ENCODE assay signal across 23 cellular contexts in genomic region chr5:3214396-3214795, GRCh38.
DNase-seq lines count a peak whose midpoint lies in the region; ATAC-seq, FAIRE-seq and TF ChIP-seq lines count a peak whose summit lies in the region.
"Had no signal": no experiment of that assay in that cellular context is flagged by ENCODE, and none has a peak within 500 bp of the region (broad histone marks: within the 10 kb centered on the region; RNA-seq: fewer than 3 reads in every experiment).

No MANE protein-coding gene starts in this region.

- H3K27ac Mint-ChIP-seq in neural progenitor cell: no peak overlapping the region
- H3K27ac Mint-ChIP-seq: B cell; CD4-positive, alpha-beta T cell; CD8-positive, alpha-beta T cell had no signal

- no peak overlapping the region for H4K5ac ChIP-seq in H1 (ENCODE audit: insufficient read length, low read depth, low read length)

- no peaks in the 10 kb centered on the region for H3K36me3 Mint-ChIP-seq in neural progenitor cell
- H3K36me3 Mint-ChIP-seq: CD8-positive, alpha-beta T cell had no signal

- DNase-seq in SJCRH30 (peak; percentile 55 to 63), H1 (ENCODE audit: low read depth in 1 of 2, low spot score in 2 of 2) (no peak), neural progenitor cell (ENCODE audit: low spot score) (no peak), stomach (peak; percentile 8), PC-3 (no peak), left lobe of liver (ENCODE audit: low spot score) (no peak)
- DNase-seq: AML-193; Caco-2; Calu3; CD4-positive, alpha-beta T cell; CD8-positive, alpha-beta T cell; DMS79 treated with DMSO at 0.1 percent for 48 hours; GF-D8 had no signal

- H3K27me3 Mint-ChIP-seq in neural progenitor cell (ENCODE audit: insufficient read depth, low read depth): peaks cover 5% of the 10 kb centered on the region
- H3K27me3 Mint-ChIP-seq: B cell; CD4-positive, alpha-beta T cell had no signal

- POLR2A ChIA-PET in H1 (lab: Charles Lee; ENCODE audit: partially characterized antibody) (no interaction called here), PC-3 (lab: Charles Lee; ENCODE audit: unreplicated experiment) (no interaction called here)

- no peaks in the 10 kb centered on the region for H3K27me3 ChIP-seq in SJCRH30
- H3K27me3 ChIP-seq in H1 (replicated peaks in 1 of 4; ENCODE audit: control insufficient read depth in 3 of 4, extremely low read depth in 1 of 4, insufficient read depth in 3 of 4, low read length in 3 of 4): no peaks in the 10 kb centered on the region
- no peaks in the 10 kb centered on the region for H3K27me3 ChIP-seq in neural progenitor cell
- H3K27me3 ChIP-seq in stomach: no peaks in the 10 kb centered on the region
- no peaks in the 10 kb centered on the region for H3K27me3 ChIP-seq in PC-3 (ENCODE audit: low read length)
- H3K27me3 ChIP-seq: BLaER1 treated with 17β-estradiol and CSF1 and Interleukin-3, amounts not matched to agents 10 nM and 100 nM had no signal

- no peak overlapping the region for H3K4me3 ChIP-seq in SJCRH30
- no peak overlapping the region for H3K4me3 ChIP-seq in H1 (ENCODE audit: extremely low read depth in 1 of 4, insufficient read depth in 2 of 4, low read depth in 3 of 4, low read length in 4 of 4)
- H3K4me3 ChIP-seq in neural progenitor cell: no peak overlapping the region
- no peak overlapping the region for H3K4me3 ChIP-seq in stomach
- H3K4me3 ChIP-seq in PC-3 (ENCODE audit: low read length): no peak overlapping the region
- H3K4me3 ChIP-seq: A549; BLaER1 treated with 17β-estradiol and CSF1 and Interleukin-3, amounts not matched to agents 10 nM and 100 nM had no signal

- CTCF ChIA-PET in H1 (lab: Charles Lee; ENCODE audit: partially characterized antibody): interaction anchor here (1.0 to 1.9 kb wide), 2 partner anchors 11 to 212 kb away, joined by 3 to 4 read pairs; no protein-coding TSS in a partner anchor
- CTCF ChIA-PET in PC-3 (lab: Charles Lee): no interaction called here

- ATAC-seq in PC-3 (no peak), GM21786 (IDR thresholded peaks at IDR 0.05; ENCODE audit: unreplicated experiment) (no peak), left lobe of liver (no peak)
- ATAC-seq: A549; CD8-positive, alpha-beta T cell had no signal

- H3K4me2 ChIP-seq in H1 (ENCODE audit: insufficient read depth in 1 of 2, low read depth in 2 of 2, low read length in 2 of 2) (no peak overlapping the region), neural progenitor cell (no peak overlapping the region), PC-3 (ENCODE audit: low read length) (no peak overlapping the region)
- H3K4me2 ChIP-seq: A549; BLaER1 treated with 17β-estradiol and CSF1 and Interleukin-3, amounts not matched to agents 10 nM and 100 nM had no signal

- no peak overlapping the region for H2BK5ac ChIP-seq in H1 (ENCODE audit: low read depth, low read length)

- peaks cover 3% of the 10 kb centered on the region; the same call in 1 of the 2 replicates for H3K79me1 ChIP-seq in H1 (ENCODE audit: low read depth, low read length)

- no peak for FAIRE-seq in H1 (lab: Jason Lieb, UNC)
- FAIRE-seq: A549, D721Med, G401.6, GM12891, GM19239 had no signal

- TF ChIP-seq EP300 in H1 (IDR thresholded peaks at IDR 0.05; ENCODE audit: borderline replicate concordance in 1 of 2, low read depth in 2 of 2, low read length in 2 of 2) (no peak), stomach (IDR thresholded peaks at IDR 0.05) (no peak)

- H3K27ac ChIP-seq in SJCRH30: peak overlapping the region; percentile 69
- H3K27ac ChIP-seq in H1 (ENCODE audit: low read depth, low read length): no peak overlapping the region
- no peak overlapping the region for H3K27ac ChIP-seq in neural progenitor cell
- H3K27ac ChIP-seq in stomach: no peak overlapping the region
- H3K27ac ChIP-seq in PC-3 (ENCODE audit: low read length): no peak overlapping the region
- H3K27ac ChIP-seq: 22Rv1; A549; BLaER1 treated with 17β-estradiol and CSF1 and Interleukin-3, amounts not matched to agents 10 nM and 100 nM; C4-2B had no signal

- H2BK20ac ChIP-seq in H1 (ENCODE audit: low read length): no peak overlapping the region

- H3K23ac ChIP-seq in H1 (ENCODE audit: insufficient read length): no peak overlapping the region

- H3K9me2 ChIP-seq in PC-3 (replicated peaks; ENCODE audit: low read length): no peaks in the 10 kb centered on the region

- no peak overlapping the region for H4K8ac ChIP-seq in H1 (ENCODE audit: extremely low read depth, insufficient read depth, low read length)

- no peaks in the 10 kb centered on the region for H3F3A ChIP-seq in neural progenitor cell (ENCODE audit: low read depth)
- H3F3A ChIP-seq in PC-3 (ENCODE audit: low read length, unreplicated experiment): no peaks in the 10 kb centered on the region

- no peaks in the 10 kb centered on the region for H3K9me3 Mint-ChIP-seq in neural progenitor cell
- H3K9me3 Mint-ChIP-seq: CD8-positive, alpha-beta T cell had no signal

- 93% methylated on average over 8 of the region's 8 CpGs; no CpG with 5 or more reads in 1 of the 2 experiments for WGBS in H1 (ENCODE audit: extremely low coverage in 1 of 2, insufficient coverage in 1 of 2, insufficient read length in 1 of 2, insufficient replicate concordance in 2 of 2, low coverage in 1 of 2, low lambda C conversion rate in 2 of 2, missing lambda C conversion rate in 1 of 2), 2 experiments
- 87 to 92% (median 91%) methylated on average over 8 of the region's 8 CpGs for WGBS in stomach, 5 donors

- no peak overlapping the region for H3K18ac ChIP-seq in H1 (ENCODE audit: extremely low read depth, low read length)

- peaks cover 8% of the 10 kb centered on the region; the same call in 1 of the 2 replicates for H3K23me2 ChIP-seq in H1 (ENCODE audit: low read depth, low read length)

- H3K79me2 ChIP-seq in H1 (ENCODE audit: control insufficient read depth in 1 of 2, insufficient read depth in 2 of 2, low read length in 2 of 2): no peaks in the 10 kb centered on the region
- no peaks in the 10 kb centered on the region for H3K79me2 ChIP-seq in neural progenitor cell (ENCODE audit: low read depth)
- no peaks in the 10 kb centered on the region for H3K79me2 ChIP-seq in PC-3 (ENCODE audit: low read length)

- H3K4me1 Mint-ChIP-seq in neural progenitor cell: no peaks in the 10 kb centered on the region
- H3K4me1 Mint-ChIP-seq: B cell had no signal

- H3K9ac ChIP-seq in H1 (replicated peaks in 1 of 4; ENCODE audit: extremely low read depth in 1 of 4, low read depth in 3 of 4, low read length in 3 of 4) (no peak overlapping the region), neural progenitor cell (no peak overlapping the region), PC-3 (ENCODE audit: low read length) (no peak overlapping the region)
- H3K9ac ChIP-seq: BLaER1 treated with 17β-estradiol and CSF1 and Interleukin-3, amounts not matched to agents 10 nM and 100 nM had no signal

- TF ChIP-seq CTCF in H1 (IDR thresholded peaks at IDR 0.05; ENCODE audit: control extremely low read depth in 1 of 3, insufficient read depth in 1 of 3, low read depth in 1 of 3, low read length in 3 of 3): no peak
- no peak for TF ChIP-seq CTCF in neural progenitor cell (IDR thresholded peaks at IDR 0.05)
- no peak for TF ChIP-seq CTCF in stomach (IDR thresholded peaks at IDR 0.05)
- no peak for TF ChIP-seq CTCF in PC-3 (conservative IDR thresholded peaks at IDR 0.05; ENCODE audit: low read depth, low read length)

- peaks cover 0 to 5% of the 10 kb centered on the region in 2 experiments for H4K20me1 ChIP-seq in H1 (replicated peaks in 1 of 2; ENCODE audit: control insufficient read depth in 1 of 2, insufficient read depth in 2 of 2, low read length in 2 of 2)
- H4K20me1 ChIP-seq in neural progenitor cell (ENCODE audit: low read depth): no peaks in the 10 kb centered on the region
- no peaks in the 10 kb centered on the region for H4K20me1 ChIP-seq in PC-3 (ENCODE audit: low read length)
- H4K20me1 ChIP-seq: BLaER1 treated with 17β-estradiol and CSF1 and Interleukin-3, amounts not matched to agents 10 nM and 100 nM had no signal

- no TSS peak for BruUV-seq in PC-3 (replicated peaks; lab: Mats Ljungman, UMichigan)

- no peak overlapping the region for H2AK5ac ChIP-seq in H1 (ENCODE audit: low read depth, low read length)

- H2AFZ ChIP-seq in H1 (ENCODE audit: low read length) (no peak overlapping the region), neural progenitor cell (replicated peaks) (no peak overlapping the region), PC-3 (ENCODE audit: low read length) (no peak overlapping the region)

- no peak overlapping the region for H2BK15ac ChIP-seq in H1 (ENCODE audit: low read length)

- H3K4me1 ChIP-seq in SJCRH30 (no peaks in the 10 kb centered on the region; the same call in 1 of the 2 replicates), H1 (replicated peaks in 1 of 4; ENCODE audit: control insufficient read depth in 3 of 4, insufficient read depth in 4 of 4, low read length in 3 of 4) (no peaks in the 10 kb centered on the region), neural progenitor cell (no peaks in the 10 kb centered on the region), stomach (no peaks in the 10 kb centered on the region), PC-3 (ENCODE audit: insufficient read depth, low read length) (no peaks in the 10 kb centered on the region)
- H3K4me1 ChIP-seq: A549, Caco-2 had no signal

- H3K9me3 ChIP-seq in SJCRH30 (replicated peaks): no peaks in the 10 kb centered on the region
- H3K9me3 ChIP-seq in H1 (ENCODE audit: insufficient read depth in 2 of 2, low read depth in 1 of 2, low read length in 1 of 2): no peaks in the 10 kb centered on the region
- H3K9me3 ChIP-seq in neural progenitor cell (ENCODE audit: low read depth): no peaks in the 10 kb centered on the region
- peaks cover 0 to 12% (median 0%) of the 10 kb centered on the region in 4 donors for H3K9me3 ChIP-seq in stomach
- no peaks in the 10 kb centered on the region for H3K9me3 ChIP-seq in PC-3 (ENCODE audit: low read length)
- H3K9me3 ChIP-seq: BLaER1 treated with 17β-estradiol and CSF1 and Interleukin-3, amounts not matched to agents 10 nM and 100 nM; Caco-2 had no signal

- no peak overlapping the region for H3K56ac ChIP-seq in H1 (replicated peaks; ENCODE audit: insufficient read length, low read depth, low read length)

- intact Hi-C loops in stomach (cut with DNase I; ENCODE audit: low total_unique reads) (no loop called here), PC-3 (cut with micrococcal nuclease) (no loop called here)

- TF ChIP-seq RAD21 in H1 (IDR thresholded peaks at IDR 0.05 in 1 of 2, conservative IDR thresholded peaks at IDR 0.05 in 1 of 2; ENCODE audit: low read depth in 2 of 2, low read length in 2 of 2): no peak

- H3K4ac ChIP-seq in H1 (replicated peaks; ENCODE audit: insufficient read length, low read depth, low read length): peak overlapping the region; percentile 7

- no peak overlapping the region for H4K91ac ChIP-seq in H1 (replicated peaks; ENCODE audit: insufficient read length, low read length)

- TF ChIP-seq POLR2A in H1 (IDR thresholded peaks at IDR 0.05; ENCODE audit: control extremely low read depth in 1 of 2, low read depth in 2 of 2, low read length in 2 of 2) (no peak), stomach (IDR thresholded peaks at IDR 0.05) (no peak)

- H3K4me3 Mint-ChIP-seq in neural progenitor cell: peak overlapping the region; percentile 12
- H3K4me3 Mint-ChIP-seq: B cell; CD4-positive, alpha-beta T cell; CD8-positive, alpha-beta T cell had no signal

- H3K36me3 ChIP-seq in SJCRH30 (no peaks in the 10 kb centered on the region), H1 (ENCODE audit: control insufficient read depth in 2 of 4, insufficient read depth in 4 of 4, low read length in 3 of 4) (no peaks in the 10 kb centered on the region; a peak in 1 of 8 replicates), neural progenitor cell (no peaks in the 10 kb centered on the region), stomach (no peaks in the 10 kb centered on the region), PC-3 (ENCODE audit: low read depth, low read length) (no peaks in the 10 kb centered on the region)
- H3K36me3 ChIP-seq: BLaER1 treated with 17β-estradiol and CSF1 and Interleukin-3, amounts not matched to agents 10 nM and 100 nM had no signal

- H2BK120ac ChIP-seq in H1 (replicated peaks; ENCODE audit: low read depth, low read length): no peak overlapping the region

- no peak overlapping the region for H3K14ac ChIP-seq in H1 (ENCODE audit: insufficient read length)

- H2BK12ac ChIP-seq in H1 (ENCODE audit: low read depth, low read length): no peak overlapping the region

Comparison
In these comparisons a context has a peak if more than half of its experiments do, and no peak if none do; other contexts are left out.
1. DNase-seq: peak in SJCRH30 (2 of 2) and stomach (single experiment); none in H1 (0 of 2), neural progenitor cell (single experiment), PC-3 (single experiment) and left lobe of liver (single experiment).